12 cellular contexts compared by ENCODE assay signal in genomic region chr21:45017376-45017960, GRCh38. TPM values are rescaled to one million over a fixed set of nuclear protein-coding genes. Genes with fewer than 3 reads are reported as not detected.
A peak's percentile ranks its signal among the peaks of the same experiment; 100 is the strongest.
DNase-seq lines count a peak whose midpoint lies in the region; ATAC-seq and TF ChIP-seq lines count a peak whose summit lies in the region.
"Had no signal": no experiment of that assay in that cellular context is flagged by ENCODE, and none has a peak within 500 bp of the region (broad histone marks: within the 10 kb centered on the region; RNA-seq: fewer than 3 reads in every experiment).

No MANE protein-coding gene starts in this region.

- H3K4me3 ChIP-seq in gastroesophageal sphincter (no peak overlapping the region), WERI-Rb-1 (ENCODE audit: low read depth, low read length) (no peak overlapping the region)

- H3K27ac ChIP-seq in gastroesophageal sphincter (peak overlapping the region in 3 of 4 donors; percentile 26 to 88 (median 84)), WERI-Rb-1 (no peak overlapping the region)

- no peak for TF ChIP-seq POLR2A in gastroesophageal sphincter (IDR thresholded peaks at IDR 0.05)

- H3K4me1 ChIP-seq in gastroesophageal sphincter: peaks cover 0 to 55% (median 17%) of the 10 kb centered on the region in 3 donors

- no peak for TF ChIP-seq EP300 in gastroesophageal sphincter (IDR thresholded peaks at IDR 0.05)

- H3K27ac Mint-ChIP-seq in activated CD4-positive, alpha-beta T cell treated with anti-CD3 and anti-CD28 coated beads, Interleukin-2, amount 10 ng/mL, durations not matched to agents 7 days and 5 days: no peak overlapping the region
- no peak overlapping the region for H3K27ac Mint-ChIP-seq in activated CD4-positive, alpha-beta memory T cell treated with anti-CD3 and anti-CD28 coated beads for 36 hours
- peak overlapping the region; percentile 67 for H3K27ac Mint-ChIP-seq in stimulated activated memory B cell treated with anti-CD40 and anti-IgM and Interleukin-4, amounts not matched to agents 10 μg/mL and 1 μg/mL and 100 μg/mL, for 72 hours

- H3K9me3 ChIP-seq in gastroesophageal sphincter (no peaks in the 10 kb centered on the region), WERI-Rb-1 (ENCODE audit: severe bottlenecking) (peaks cover 2% of the 10 kb centered on the region)

- intact Hi-C loops in activated CD4-positive, alpha-beta memory T cell treated with anti-CD3 and anti-CD28 coated beads for 36 hours (cut with micrococcal nuclease): no loop called here

- TF ChIP-seq CTCF in gastroesophageal sphincter (IDR thresholded peaks at IDR 0.05): no peak
- TF ChIP-seq CTCF in WERI-Rb-1 (IDR thresholded peaks at IDR 0.05; ENCODE audit: low read depth, low read length): no peak

- no peaks in the 10 kb centered on the region for H3K9me3 Mint-ChIP-seq in activated CD4-positive, alpha-beta T cell treated with anti-CD3 and anti-CD28 coated beads, Interleukin-2, amount 10 ng/mL, durations not matched to agents 7 days and 5 days
- H3K9me3 Mint-ChIP-seq in activated CD4-positive, alpha-beta memory T cell treated with anti-CD3 and anti-CD28 coated beads for 36 hours: no peaks in the 10 kb centered on the region
- peaks cover 3% of the 10 kb centered on the region for H3K9me3 Mint-ChIP-seq in stimulated activated memory B cell treated with anti-CD40 and anti-IgM and Interleukin-4, amounts not matched to agents 10 μg/mL and 1 μg/mL and 100 μg/mL, for 72 hours

- H3K27me3 Mint-ChIP-seq in activated CD4-positive, alpha-beta T cell treated with anti-CD3 and anti-CD28 coated beads, Interleukin-2, amount 10 ng/mL, durations not matched to agents 7 days and 5 days: peaks cover 30% of the 10 kb centered on the region
- peaks cover 48% of the 10 kb centered on the region for H3K27me3 Mint-ChIP-seq in activated CD4-positive, alpha-beta memory T cell treated with anti-CD3 and anti-CD28 coated beads for 36 hours
- peaks cover 77% of the 10 kb centered on the region for H3K27me3 Mint-ChIP-seq in stimulated activated memory B cell treated with anti-CD40 and anti-IgM and Interleukin-4, amounts not matched to agents 10 μg/mL and 1 μg/mL and 100 μg/mL, for 72 hours

- 85 to 86% methylated on average over 3 to 6 of the region's 7 CpGs for WGBS in gastroesophageal sphincter (ENCODE audit: low coverage in 1 of 2), 2 donors

- POLR2A ChIA-PET in activated CD4-positive, alpha-beta T cell treated with anti-CD3 and anti-CD28 coated beads, Interleukin-2, amount 10 ng/mL, durations not matched to agents 7 days and 5 days (lab: Charles Lee): no interaction called here
- POLR2A ChIA-PET in activated CD4-positive, alpha-beta memory T cell treated with anti-CD3 and anti-CD28 coated beads for 36 hours (lab: Charles Lee): no interaction called here

- DNase-seq in activated CD4-positive, alpha-beta T cell treated with anti-CD3 and anti-CD28 coated beads, Interleukin-2, amount 10 ng/mL, durations not matched to agents 7 days and 5 days: no peak
- no peak for DNase-seq in activated CD4-positive, alpha-beta T cell treated with anti-CD3 and anti-CD28 coated beads, Interleukin-2, amount 50 U/mL, for 48 hours
- DNase-seq in activated CD4-positive, alpha-beta memory T cell treated with anti-CD3 and anti-CD28 coated beads for 36 hours: no peak
- no peak for DNase-seq in WERI-Rb-1
- DNase-seq in hippocampal formation (lab: John Stamatoyannopoulos, UW): no peak
- DNase-seq: activated CD8-positive, alpha-beta memory T cell treated with anti-CD3 and anti-CD28 coated beads for 24 hours; DMS53; erythroblast; GOT3 had no signal

- H3K27me3 ChIP-seq in gastroesophageal sphincter (no peaks in the 10 kb centered on the region), WERI-Rb-1 (ENCODE audit: insufficient read depth, low read depth, severe bottlenecking) (no peaks in the 10 kb centered on the region)

- H3K36me3 ChIP-seq in gastroesophageal sphincter (no peaks in the 10 kb centered on the region), WERI-Rb-1 (no peaks in the 10 kb centered on the region; the same call in 1 of the 2 replicates)

- ATAC-seq in gastroesophageal sphincter (no peak), GM21737 (IDR thresholded peaks at IDR 0.05; ENCODE audit: unreplicated experiment) (no peak)
- ATAC-seq in stimulated activated memory B cell treated with anti-CD40 and anti-IgM and Interleukin-4, amounts not matched to agents 10 μg/mL and 1 μg/mL and 100 μg/mL, for 72 hours: no peak

- H3K4me3 Mint-ChIP-seq in activated CD4-positive, alpha-beta T cell treated with anti-CD3 and anti-CD28 coated beads, Interleukin-2, amount 10 ng/mL, durations not matched to agents 7 days and 5 days: peak overlapping the region; percentile 4
- peak overlapping the region; percentile 57 for H3K4me3 Mint-ChIP-seq in activated CD4-positive, alpha-beta memory T cell treated with anti-CD3 and anti-CD28 coated beads for 36 hours
- peak overlapping the region; percentile 78 for H3K4me3 Mint-ChIP-seq in stimulated activated memory B cell treated with anti-CD40 and anti-IgM and Interleukin-4, amounts not matched to agents 10 μg/mL and 1 μg/mL and 100 μg/mL, for 72 hours

- H3K4me1 Mint-ChIP-seq in activated CD4-positive, alpha-beta T cell treated with anti-CD3 and anti-CD28 coated beads, Interleukin-2, amount 10 ng/mL, durations not matched to agents 7 days and 5 days: peaks cover 8% of the 10 kb centered on the region
- H3K4me1 Mint-ChIP-seq in activated CD4-positive, alpha-beta memory T cell treated with anti-CD3 and anti-CD28 coated beads for 36 hours (ENCODE audit: low read depth): peaks cover 7% of the 10 kb centered on the region
- peaks cover 30% of the 10 kb centered on the region for H3K4me1 Mint-ChIP-seq in stimulated activated memory B cell treated with anti-CD40 and anti-IgM and Interleukin-4, amounts not matched to agents 10 μg/mL and 1 μg/mL and 100 μg/mL, for 72 hours

- no peaks in the 10 kb centered on the region for H3K36me3 Mint-ChIP-seq in activated CD4-positive, alpha-beta T cell treated with anti-CD3 and anti-CD28 coated beads, Interleukin-2, amount 10 ng/mL, durations not matched to agents 7 days and 5 days (ENCODE audit: low read depth)
- no peaks in the 10 kb centered on the region for H3K36me3 Mint-ChIP-seq in activated CD4-positive, alpha-beta memory T cell treated with anti-CD3 and anti-CD28 coated beads for 36 hours
- peaks cover 7% of the 10 kb centered on the region for H3K36me3 Mint-ChIP-seq in stimulated activated memory B cell treated with anti-CD40 and anti-IgM and Interleukin-4, amounts not matched to agents 10 μg/mL and 1 μg/mL and 100 μg/mL, for 72 hours

- CTCF ChIA-PET in activated CD4-positive, alpha-beta T cell treated with anti-CD3 and anti-CD28 coated beads, Interleukin-2, amount 10 ng/mL, durations not matched to agents 7 days and 5 days (lab: Charles Lee): no interaction called here
- CTCF ChIA-PET in activated CD4-positive, alpha-beta memory T cell treated with anti-CD3 and anti-CD28 coated beads for 36 hours (lab: Charles Lee): no interaction called here

RNA-seq across cellular contexts. Expression of gene ADARB1, which starts 56.9 kb away (rescaled TPM):
- total RNA-seq in activated CD4-positive, alpha-beta T cell treated with anti-CD3 and anti-CD28 coated beads, Interleukin-2, amount 10 ng/mL, durations not matched to agents 7 days and 5 days: 10 to 100 TPM; 43.3 to 45.4 TPM
- total RNA-seq in activated CD4-positive, alpha-beta memory T cell treated with anti-CD3 and anti-CD28 coated beads for 36 hours: 10 to 100 TPM; 37.6 to 40.6 TPM
- total RNA-seq in gastroesophageal sphincter: 100 to 1,000 TPM; 136 to 228 (median 181) TPM

Comparison
In these comparisons a context has a peak if more than half of its experiments do, and no peak if none do; other contexts are left out.
1. H3K4me3 Mint-ChIP-seq: peak in every context shown above with its lines; median percentile 78 in stimulated activated memory B cell treated with anti-CD40 and anti-IgM and Interleukin-4, amounts not matched to agents 10 μg/mL and 1 μg/mL and 100 μg/mL, for 72 hours; 57 in activated CD4-positive, alpha-beta memory T cell treated with anti-CD3 and anti-CD28 coated beads for 36 hours; 4 in activated CD4-positive, alpha-beta T cell treated with anti-CD3 and anti-CD28 coated beads, Interleukin-2, amount 10 ng/mL, durations not matched to agents 7 days and 5 days.